26 cellular contexts compared by ENCODE assay signal in the genomic region with DNA sequence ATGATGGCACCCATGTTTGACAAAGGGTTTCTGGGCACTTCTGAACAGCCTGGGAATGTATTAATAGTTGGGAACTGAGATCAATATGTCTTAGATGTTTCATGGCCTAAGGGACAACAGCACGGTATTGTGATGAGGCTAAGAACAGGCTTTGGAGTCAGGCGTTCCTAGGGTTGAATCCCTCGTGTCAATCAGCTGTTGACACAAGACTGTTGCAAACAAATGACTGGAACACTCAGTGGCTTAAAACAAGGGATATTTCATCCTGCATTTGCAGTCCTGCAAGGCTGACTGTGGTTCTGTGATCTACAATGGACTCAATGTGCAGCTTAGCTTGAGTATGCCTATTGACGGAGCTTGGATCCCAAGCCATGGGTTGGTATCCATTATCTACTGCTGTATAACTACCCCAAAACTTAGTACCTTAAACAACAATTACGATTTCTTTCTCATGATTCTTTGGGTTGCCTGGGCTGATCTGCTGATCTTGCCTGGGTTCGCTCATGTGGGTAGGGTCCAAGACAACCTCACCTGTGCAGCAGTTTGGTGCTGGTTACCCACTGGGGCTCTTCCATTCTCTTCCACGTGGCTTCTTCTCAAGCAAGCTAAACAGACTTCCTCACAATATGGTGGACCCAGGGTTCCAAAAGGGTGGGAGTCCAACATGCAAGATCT.
DNase-seq lines count a peak whose midpoint lies in the region; ATAC-seq and TF ChIP-seq lines count a peak whose summit lies in the region.
"Had no signal": no experiment of that assay in that cellular context is flagged by ENCODE, and none has a peak within 500 bp of the region (broad histone marks: within the 10 kb centered on the region; RNA-seq: fewer than 3 reads in every experiment).

No MANE protein-coding gene starts in this region.

- no peak for TF ChIP-seq EP300 in suprapubic skin (IDR thresholded peaks at IDR 0.05)

- no peaks in the 10 kb centered on the region for H4K20me1 ChIP-seq in HCT116 (ENCODE audit: insufficient read depth)
- H4K20me1 ChIP-seq: BLaER1 treated with 17β-estradiol and CSF1 and Interleukin-3, amounts not matched to agents 10 nM and 100 nM had no signal

- H3K9me3 ChIP-seq in HCT116 (ENCODE audit: control insufficient read depth in 1 of 2, insufficient read depth in 1 of 2, low read depth in 1 of 2, low read length in 2 of 2) (no peaks in the 10 kb centered on the region; a peak in 1 of 4 replicates), suprapubic skin (no peaks in the 10 kb centered on the region), testis (no peaks in the 10 kb centered on the region)
- H3K9me3 ChIP-seq: SJCRH30 had no signal

- DNase-seq in HCT116 (ENCODE audit: low read depth, low spot score): no peak
- peak; percentile 84 for DNase-seq in foreskin melanocyte
- DNase-seq in suprapubic skin (ENCODE audit: low spot score in 2 of 2): no peak
- no peak for DNase-seq in testis
- no peak for DNase-seq in effector CD8-positive, alpha-beta T cell (lab: John Stamatoyannopoulos, UW)
- no peak for DNase-seq in natural killer cell treated with Interleukin-12 subunit alpha and Interleukin-12 subunit beta and Interleukin-15 and Interleukin-18, amount 100 ng/mL, for 72 hours (ENCODE audit: low spot score)
- DNase-seq: AML-193; CD4-positive, alpha-beta T cell; DMS79 treated with DMSO at 0.1 percent for 48 hours; GF-D8; H9; IMR-90; KG1; MG63; NCI-H1105 treated with DMSO at 0.1 percent for 48 hours; NCI-H146; NCI-H2029; NCI-H446; NCI-H524 treated with DMSO at 0.1 percent for 48 hours; NCI-H774; PC-3; SJCRH30 had no signal

- H3K27me3 Mint-ChIP-seq in natural killer cell treated with Interleukin-12 subunit alpha and Interleukin-12 subunit beta and Interleukin-15 and Interleukin-18, amount 100 ng/mL, for 72 hours: peaks cover 30 to 60% of the 10 kb centered on the region in 2 donors

- H3K4me3 ChIP-seq in HCT116 (replicated peaks in 1 of 2; ENCODE audit: low read depth in 1 of 2, low read length in 2 of 2): no peak overlapping the region
- no peak overlapping the region for H3K4me3 ChIP-seq in suprapubic skin
- no peak overlapping the region for H3K4me3 ChIP-seq in testis
- H3K4me3 ChIP-seq: BLaER1 treated with 17β-estradiol and CSF1 and Interleukin-3, amounts not matched to agents 10 nM and 100 nM; GM23338; MG63; SJCRH30 had no signal

- H3K9me3 Mint-ChIP-seq in natural killer cell treated with Interleukin-12 subunit alpha and Interleukin-12 subunit beta and Interleukin-15 and Interleukin-18, amount 100 ng/mL, for 72 hours: no peaks in the 10 kb centered on the region
- H3K9me3 Mint-ChIP-seq: CD4-positive, alpha-beta T cell; GM23338; H9 had no signal

- CTCF ChIA-PET in HCT116 (lab: Charles Lee): no interaction called here

- H3K36me3 Mint-ChIP-seq in natural killer cell treated with Interleukin-12 subunit alpha and Interleukin-12 subunit beta and Interleukin-15 and Interleukin-18, amount 100 ng/mL, for 72 hours: no peaks in the 10 kb centered on the region

- H3K4me3 Mint-ChIP-seq in natural killer cell treated with Interleukin-12 subunit alpha and Interleukin-12 subunit beta and Interleukin-15 and Interleukin-18, amount 100 ng/mL, for 72 hours: no peak overlapping the region
- H3K4me3 Mint-ChIP-seq: CD4-positive, alpha-beta T cell; GM23338; H9 had no signal

- WGBS in suprapubic skin: 86% methylated on average over 7 of the region's 7 CpGs
- 90 to 94% methylated on average over 7 of the region's 7 CpGs for WGBS in testis, 2 donors

- no peak overlapping the region for H3K9ac ChIP-seq in HCT116 (ENCODE audit: low read length)
- H3K9ac ChIP-seq: BLaER1 treated with 17β-estradiol and CSF1 and Interleukin-3, amounts not matched to agents 10 nM and 100 nM had no signal

- peaks cover 7 to 9% of the 10 kb centered on the region in 2 donors for H3K4me1 Mint-ChIP-seq in natural killer cell treated with Interleukin-12 subunit alpha and Interleukin-12 subunit beta and Interleukin-15 and Interleukin-18, amount 100 ng/mL, for 72 hours (ENCODE audit: low read depth in 2 of 2)

- H3K27ac ChIP-seq in 22Rv1 (peak overlapping the region; percentile 97), HCT116 (ENCODE audit: low read depth, low read length) (no peak overlapping the region), suprapubic skin (peak overlapping the region; percentile 1), testis (no peak overlapping the region)
- H3K27ac ChIP-seq: BLaER1 treated with 17β-estradiol and CSF1 and Interleukin-3, amounts not matched to agents 10 nM and 100 nM; SJCRH30 had no signal

- RAD21 ChIA-PET in HCT116 (lab: Charles Lee; ENCODE audit: low non-redundant PET in 1 of 2, low total read pairs in 2 of 2, uncharacterized antibody in 2 of 2, unreplicated experiment in 2 of 2): no interaction called here

- no peaks in the 10 kb centered on the region for H3K9me2 ChIP-seq in HCT116 (ENCODE audit: insufficient read depth)

- H3K36me3 ChIP-seq in HCT116 (ENCODE audit: control insufficient read depth in 1 of 2, insufficient read depth in 2 of 2, low read length in 2 of 2): no peaks in the 10 kb centered on the region
- H3K36me3 ChIP-seq in suprapubic skin: no peaks in the 10 kb centered on the region
- no peaks in the 10 kb centered on the region for H3K36me3 ChIP-seq in testis (ENCODE audit: low read depth, missing control alignments)
- H3K36me3 ChIP-seq: BLaER1 treated with 17β-estradiol and CSF1 and Interleukin-3, amounts not matched to agents 10 nM and 100 nM; MG63; SJCRH30 had no signal

- intact Hi-C loops in HCT116 (cut with micrococcal nuclease) (no loop called here), testis (cut with DNase I; ENCODE audit: low total_unique reads) (no loop called here)

- no peak overlapping the region for H3K4me2 ChIP-seq in HCT116 (ENCODE audit: low read length)
- H3K4me2 ChIP-seq: BLaER1 treated with 17β-estradiol and CSF1 and Interleukin-3, amounts not matched to agents 10 nM and 100 nM; GM23338 had no signal

- POLR2A ChIA-PET in HCT116 (lab: Charles Lee): interaction anchor here (1.0 kb wide), 1 partner anchor 28 kb away, joined by 5 read pairs; no protein-coding TSS in a partner anchor

- no peaks in the 10 kb centered on the region for H3K79me2 ChIP-seq in HCT116 (ENCODE audit: insufficient read depth, low read length)

- TF ChIP-seq CTCF in 22Rv1 (IDR thresholded peaks at IDR 0.05) (no peak), HCT116 (IDR thresholded peaks at IDR 0.05 in 2 of 3, conservative IDR thresholded peaks at IDR 0.05 in 1 of 3; ENCODE audit: borderline replicate concordance in 1 of 3, insufficient read depth in 1 of 3, low read depth in 2 of 3, low read length in 2 of 3) (no peak), suprapubic skin (IDR thresholded peaks at IDR 0.05) (no peak), testis (IDR thresholded peaks at IDR 0.05) (no peak)

- BruUV-seq in HCT116 (replicated peaks; lab: Mats Ljungman, UMichigan): no TSS peak

- ATAC-seq in HCT116: no peak
- ATAC-seq in natural killer cell treated with Interleukin-12 subunit alpha and Interleukin-12 subunit beta and Interleukin-15 and Interleukin-18, amount 100 ng/mL, for 72 hours: no peak
- ATAC-seq: GM23338, PC-3, Right ventricle myocardium inferior had no signal

- H3K27me3 ChIP-seq in HCT116 (ENCODE audit: insufficient read depth, low read length) (no peaks in the 10 kb centered on the region), suprapubic skin (peaks cover 24% of the 10 kb centered on the region), testis (no peaks in the 10 kb centered on the region)

- no peak overlapping the region for H3K27ac Mint-ChIP-seq in natural killer cell treated with Interleukin-12 subunit alpha and Interleukin-12 subunit beta and Interleukin-15 and Interleukin-18, amount 100 ng/mL, for 72 hours
- H3K27ac Mint-ChIP-seq: CD4-positive, alpha-beta T cell; GM23338; H9 had no signal

- TF ChIP-seq POLR2A in HCT116 (IDR thresholded peaks at IDR 0.05; ENCODE audit: borderline replicate concordance, extremely low read depth, insufficient read depth, insufficient read length) (no peak), suprapubic skin (IDR thresholded peaks at IDR 0.05) (no peak), testis (IDR thresholded peaks at IDR 0.05) (no peak)

- H3K4me1 ChIP-seq in HCT116 (ENCODE audit: control insufficient read depth in 1 of 2, insufficient read depth in 2 of 2, low read length in 2 of 2) (peaks cover 52 to 72% of the 10 kb centered on the region in 2 experiments), suprapubic skin (peaks cover 25% of the 10 kb centered on the region), testis (peaks cover under 1% of the 10 kb centered on the region)
- H3K4me1 ChIP-seq: SJCRH30 had no signal

- TF ChIP-seq RAD21 in HCT116 (IDR thresholded peaks at IDR 0.05; ENCODE audit: low read depth): no peak

- no peak overlapping the region for H2AFZ ChIP-seq in HCT116 (ENCODE audit: low read depth, low read length, poor library complexity, severe bottlenecking)
- H2AFZ ChIP-seq: GM23338 had no signal

TF ChIP-seq in HCT116, 20 proteins besides CTCF, POLR2A, EP300 and RAD21:
- TF ChIP-seq SP1 (IDR thresholded peaks at IDR 0.05; ENCODE audit: low read depth): no peak
- TF ChIP-seq ZFX (IDR thresholded peaks at IDR 0.05): 0 out of 2 replicates have a peak, but pooled peaks have one; percentile 19
- no peak for TF ChIP-seq EZH2 (IDR thresholded peaks at IDR 0.05)

Comparison
In these comparisons a context has a peak if more than half of its experiments do, and no peak if none do; other contexts are left out.
1. H3K27ac ChIP-seq: peak in 22Rv1 (single experiment) and suprapubic skin (single experiment); none in HCT116 (single experiment) and testis (0 of 2).